Comparison of ENCODE assay signal across 1 cellular context in genomic region chr5:69368458-69369368, GRCh38.
TF ChIP-seq lines count a peak whose summit lies in the region.

No MANE protein-coding gene starts in this region.

TF ChIP-seq in HepG2, 621 proteins besides CTCF, POLR2A, EP300 and RAD21 (continued from another document and continues in another):
- TF ChIP-seq HMG20A (CRISPR knock-in tag; IDR thresholded peaks at IDR 0.05; ENCODE audit: borderline replicate concordance) (no peak), HNRNPH1 (optimal IDR thresholded peaks at IDR 0.05; ENCODE audit: low read depth, low read length) (no peak), POGZ (CRISPR knock-in tag; IDR thresholded peaks at IDR 0.05) (no peak), HOXA3 (CRISPR knock-in tag; IDR thresholded peaks at IDR 0.05) (no peak), HOXA9 (CRISPR knock-in tag; IDR thresholded peaks at IDR 0.05; ENCODE audit: borderline replicate concordance) (peak; percentile 48; the same call in 1 of the 2 replicates), RFX5 (IDR thresholded peaks at IDR 0.05; ENCODE audit: low read depth, low read length) (no peak), ZNF44 (CRISPR knock-in tag; IDR thresholded peaks at IDR 0.05) (no peak), ATF1 (CRISPR knock-in tag; IDR thresholded peaks at IDR 0.05) (no peak), ZNF512 (CRISPR knock-in tag; IDR thresholded peaks at IDR 0.05) (no peak), HMG20B (CRISPR knock-in tag; conservative IDR thresholded peaks at IDR 0.05) (no peak), ZC3H13 (CRISPR knock-in tag; IDR thresholded peaks at IDR 0.05) (no peak), ZUFSP (CRISPR knock-in tag; IDR thresholded peaks at IDR 0.05; ENCODE audit: borderline replicate concordance) (no peak), BCL6 (CRISPR knock-in tag; IDR thresholded peaks at IDR 0.05) (no peak), SRSF4 (IDR thresholded peaks at IDR 0.05; ENCODE audit: low read depth, low read length, poor library complexity, severe bottlenecking) (no peak), XBP1 (CRISPR knock-in tag; IDR thresholded peaks at IDR 0.05) (0 out of 2 replicates have a peak, but pooled peaks have one; percentile 28), ERF (CRISPR knock-in tag; IDR thresholded peaks at IDR 0.05) (no peak), ZNF33B (CRISPR knock-in tag; IDR thresholded peaks at IDR 0.05) (no peak), ZKSCAN1 (IDR thresholded peaks at IDR 0.05; ENCODE audit: low read length) (no peak), GMEB2 (CRISPR knock-in tag; IDR thresholded peaks at IDR 0.05; ENCODE audit: low read depth) (no peak), ZNF350 (CRISPR knock-in tag; IDR thresholded peaks at IDR 0.05; ENCODE audit: borderline replicate concordance, low read depth) (no peak), RNF219 (CRISPR knock-in tag; IDR thresholded peaks at IDR 0.05) (no peak), GFI1 (CRISPR knock-in tag; IDR thresholded peaks at IDR 0.05; ENCODE audit: borderline replicate concordance) (0 out of 2 replicates have a peak, but pooled peaks have one; percentile 12), SOX6 (IDR thresholded peaks at IDR 0.05) (no peak), SOX6 (CRISPR knock-in tag; IDR thresholded peaks at IDR 0.05) (no peak), ZXDC (CRISPR knock-in tag; IDR thresholded peaks at IDR 0.05) (no peak), ZBTB2 (CRISPR knock-in tag; IDR thresholded peaks at IDR 0.05; ENCODE audit: low read depth) (no peak), ZNF615 (CRISPR knock-in tag; IDR thresholded peaks at IDR 0.05; ENCODE audit: borderline replicate concordance) (no peak), ZNF225 (CRISPR knock-in tag; IDR thresholded peaks at IDR 0.05) (no peak), ETS1 (CRISPR knock-in tag; IDR thresholded peaks at IDR 0.05) (no peak), ZNF430 (CRISPR knock-in tag; IDR thresholded peaks at IDR 0.05) (no peak), KMT2A (CRISPR knock-in tag; IDR thresholded peaks at IDR 0.05) (no peak), TBL1XR1 (IDR thresholded peaks at IDR 0.05; ENCODE audit: borderline replicate concordance, low read length, partially characterized antibody) (no peak), ZBTB37 (CRISPR knock-in tag; IDR thresholded peaks at IDR 0.05) (no peak), ZNF501 (CRISPR knock-in tag; IDR thresholded peaks at IDR 0.05) (no peak), PCBP2 (optimal IDR thresholded peaks at IDR 0.05; ENCODE audit: low read depth, low read length, poor library complexity, severe bottlenecking) (no peak), ZHX2 (IDR thresholded peaks at IDR 0.05; ENCODE audit: low read depth) (no peak), ZHX2 (CRISPR knock-in tag; IDR thresholded peaks at IDR 0.05; ENCODE audit: borderline replicate concordance) (0 out of 2 replicates have a peak, but pooled peaks have one; percentile 45)
